Comparison of ENCODE assay signal across 17 cellular contexts in genomic region chr6:94052754-94053153, GRCh38.
DNase-seq lines count a peak whose midpoint lies in the region; ATAC-seq and TF ChIP-seq lines count a peak whose summit lies in the region.
"Had no signal": no experiment of that assay in that cellular context is flagged by ENCODE, and none has a peak within 500 bp of the region (broad histone marks: within the 10 kb centered on the region; RNA-seq: fewer than 3 reads in every experiment).

No MANE protein-coding gene starts in this region.

- H3K27me3 ChIP-seq in GM23338 (ENCODE audit: insufficient read depth) (no peaks in the 10 kb centered on the region), OCI-LY3 (ENCODE audit: low read depth, low read length) (no peaks in the 10 kb centered on the region), gastroesophageal sphincter (no peaks in the 10 kb centered on the region)
- H3K27me3 ChIP-seq: BE2C had no signal

- H3K4me1 ChIP-seq in GM23338 (ENCODE audit: insufficient read depth) (peaks cover 53% of the 10 kb centered on the region), OCI-LY3 (ENCODE audit: low read length) (no peaks in the 10 kb centered on the region), gastroesophageal sphincter (no peaks in the 10 kb centered on the region)
- H3K4me1 ChIP-seq: BE2C, HAP-1 had no signal

- peaks cover 61% of the 10 kb centered on the region for H3K4me1 Mint-ChIP-seq in GM23338
- H3K4me1 Mint-ChIP-seq in nephron progenitor cell, result peaks cover 5% of the 10 kb centered on the region

- whole genome bisulfite sequencing in gastroesophageal sphincter (ENCODE audit: low coverage in 1 of 2), 2 donors, result 13 to 15% methylated on average over 1 of the region's 1 CpG

- H3K27me3 Mint-ChIP-seq in GM23338 (ENCODE audit: insufficient read depth, low read depth, poor library complexity), result peaks cover 4% of the 10 kb centered on the region
- no peaks in the 10 kb centered on the region for H3K27me3 Mint-ChIP-seq in nephron progenitor cell (ENCODE audit: low read depth, poor library complexity)
- H3K27me3 Mint-ChIP-seq: stimulated activated naive CD8-positive, alpha-beta T cell treated with anti-CD3 and anti-CD28 coated beads, Interleukin-15, Interleukin-2, amounts not matched to agents 100 ng/mL and 50 ng/mL, for 24 hours had no signal

- no peaks in the 10 kb centered on the region for H3K9me2 ChIP-seq in GM23338 (ENCODE audit: insufficient read depth)

- no peaks in the 10 kb centered on the region for H3F3A ChIP-seq in GM23338 (replicated peaks; ENCODE audit: low read depth)

- H3K4me3 Mint-ChIP-seq in GM23338 (no peak overlapping the region), nephron progenitor cell (no peak overlapping the region)
- H3K4me3 Mint-ChIP-seq: activated naive CD4-positive, alpha-beta T cell treated with anti-CD3 and anti-CD28 coated beads for 36 hours; stimulated activated naive CD8-positive, alpha-beta T cell treated with anti-CD3 and anti-CD28 coated beads, Interleukin-15, Interleukin-2, amounts not matched to agents 100 ng/mL and 50 ng/mL, for 24 hours had no signal

- H3K9me3 ChIP-seq in OCI-LY3 (ENCODE audit: insufficient read depth, low read length) (no peaks in the 10 kb centered on the region), gastroesophageal sphincter (no peaks in the 10 kb centered on the region)
- H3K9me3 ChIP-seq: BE2C, HAP-1 had no signal

- TF ChIP-seq EP300 in gastroesophageal sphincter (IDR thresholded peaks at IDR 0.05), result no peak

- no peaks in the 10 kb centered on the region for H3K36me3 ChIP-seq in GM23338 (ENCODE audit: insufficient read depth)
- H3K36me3 ChIP-seq in OCI-LY3 (replicated peaks; ENCODE audit: low read depth, low read length), result no peaks in the 10 kb centered on the region
- H3K36me3 ChIP-seq in gastroesophageal sphincter, result no peaks in the 10 kb centered on the region
- H3K36me3 ChIP-seq: BE2C, HAP-1 had no signal

- H2AFZ ChIP-seq in GM23338, result no peak overlapping the region
- H2AFZ ChIP-seq in OCI-LY3 (ENCODE audit: low read depth, low read length), result no peak overlapping the region

- no peak overlapping the region for H3K4me3 ChIP-seq in GM23338
- H3K4me3 ChIP-seq in OCI-LY3 (ENCODE audit: low read length), result no peak overlapping the region
- no peak overlapping the region for H3K4me3 ChIP-seq in choroid plexus epithelial cell (ENCODE audit: low read depth, low read length)
- no peak overlapping the region for H3K4me3 ChIP-seq in gastroesophageal sphincter
- H3K4me3 ChIP-seq: coronary artery, HAP-1 had no signal

- TF ChIP-seq CTCF in GM23338 (conservative IDR thresholded peaks at IDR 0.05; ENCODE audit: low read depth in 2 of 2) (peak; percentile 32 to 83), OCI-LY3 (IDR thresholded peaks at IDR 0.05; ENCODE audit: low read depth, low read length) (peak; percentile 47), choroid plexus epithelial cell (conservative IDR thresholded peaks at IDR 0.05; ENCODE audit: low read depth, low read length) (peak; percentile 80), nephron progenitor cell (IDR thresholded peaks at IDR 0.05) (no peak), gastroesophageal sphincter (IDR thresholded peaks at IDR 0.05) (peak in 2 of 4 experiments; percentile 24 to 50)

- ATAC-seq in GM23338 (peak; percentile 82), gastroesophageal sphincter (no peak)

- H3K36me3 Mint-ChIP-seq in GM23338 (ENCODE audit: low read depth), result no peaks in the 10 kb centered on the region
- H3K36me3 Mint-ChIP-seq in nephron progenitor cell (ENCODE audit: low read depth), result no peaks in the 10 kb centered on the region

- H3K9ac ChIP-seq in OCI-LY3 (ENCODE audit: low read length), result no peak overlapping the region

- DNase-seq in GM23338 (ENCODE audit: low spot score), result peak; percentile 34
- peak; percentile 85 for DNase-seq in choroid plexus epithelial cell (ENCODE audit: low read depth)
- DNase-seq in nephron progenitor cell, result no peak
- DNase-seq in stimulated activated naive CD4-positive, alpha-beta T cell treated with Interleukin-2 at 50 U/mL for 16 hours (lab: John Stamatoyannopoulos, UW), result no peak
- DNase-seq in NOMO-1 (lab: John Stamatoyannopoulos, UW; ENCODE audit: unreplicated experiment in 2 of 2), result no peak
- DNase-seq in activated CD4-positive, CD25-positive, alpha-beta regulatory T cell (lab: John Stamatoyannopoulos, UW), result no peak
- DNase-seq: activated CD8-positive, alpha-beta memory T cell treated with anti-CD3 and anti-CD28 coated beads for 24 hours; activated naive CD4-positive, alpha-beta T cell treated with anti-CD3 and anti-CD28 coated beads for 36 hours; BE2C; NCI-H1930; stimulated activated CD4-positive, alpha-beta T cell treated with anti-CD3 and anti-CD28 coated beads, Interleukin-4, amount 100 ng/mL, for 4 hours; T-helper 9 cell had no signal

- no peak overlapping the region for H3K27ac ChIP-seq in GM23338 (ENCODE audit: low read depth)
- H3K27ac ChIP-seq in OCI-LY3 (ENCODE audit: low read length), result no peak overlapping the region
- no peak overlapping the region for H3K27ac ChIP-seq in gastroesophageal sphincter
- H3K27ac ChIP-seq: coronary artery had no signal

- H4K20me1 ChIP-seq in GM23338 (replicated peaks; ENCODE audit: insufficient read depth) (no peaks in the 10 kb centered on the region), OCI-LY3 (ENCODE audit: insufficient read depth, low read length) (no peaks in the 10 kb centered on the region)

- H3K27ac Mint-ChIP-seq in GM23338 (no peak overlapping the region), nephron progenitor cell (peak overlapping the region; percentile 46)
- H3K27ac Mint-ChIP-seq: activated naive CD4-positive, alpha-beta T cell treated with anti-CD3 and anti-CD28 coated beads for 36 hours; stimulated activated naive CD8-positive, alpha-beta T cell treated with anti-CD3 and anti-CD28 coated beads, Interleukin-15, Interleukin-2, amounts not matched to agents 100 ng/mL and 50 ng/mL, for 24 hours had no signal

- H3K79me2 ChIP-seq in GM23338 (replicated peaks; ENCODE audit: insufficient read depth), result no peaks in the 10 kb centered on the region
- H3K79me2 ChIP-seq in OCI-LY3 (ENCODE audit: low read length), result no peaks in the 10 kb centered on the region

- no peak for TF ChIP-seq POLR2A in gastroesophageal sphincter (IDR thresholded peaks at IDR 0.05)

- no peak overlapping the region for H3K4me2 ChIP-seq in GM23338
- H3K4me2 ChIP-seq in OCI-LY3 (ENCODE audit: low read length), result no peak overlapping the region

- H3K9me3 Mint-ChIP-seq in GM23338, result no peaks in the 10 kb centered on the region
- H3K9me3 Mint-ChIP-seq in nephron progenitor cell, result no peaks in the 10 kb centered on the region
- H3K9me3 Mint-ChIP-seq: activated naive CD4-positive, alpha-beta T cell treated with anti-CD3 and anti-CD28 coated beads for 36 hours; stimulated activated naive CD8-positive, alpha-beta T cell treated with anti-CD3 and anti-CD28 coated beads, Interleukin-15, Interleukin-2, amounts not matched to agents 100 ng/mL and 50 ng/mL, for 24 hours had no signal

Comparison
In these comparisons a context has a peak if more than half of its experiments do, and no peak if none do; other contexts are left out.
1. DNase-seq: peak in GM23338 (single experiment) and choroid plexus epithelial cell (single experiment); none in nephron progenitor cell (single experiment), stimulated activated naive CD4-positive, alpha-beta T cell treated with Interleukin-2 at 50 U/mL for 16 hours (single experiment), NOMO-1 (0 of 2) and activated CD4-positive, CD25-positive, alpha-beta regulatory T cell (0 of 4).